Comparison of ENCODE assay signal across 17 cellular contexts in the genomic region with DNA sequence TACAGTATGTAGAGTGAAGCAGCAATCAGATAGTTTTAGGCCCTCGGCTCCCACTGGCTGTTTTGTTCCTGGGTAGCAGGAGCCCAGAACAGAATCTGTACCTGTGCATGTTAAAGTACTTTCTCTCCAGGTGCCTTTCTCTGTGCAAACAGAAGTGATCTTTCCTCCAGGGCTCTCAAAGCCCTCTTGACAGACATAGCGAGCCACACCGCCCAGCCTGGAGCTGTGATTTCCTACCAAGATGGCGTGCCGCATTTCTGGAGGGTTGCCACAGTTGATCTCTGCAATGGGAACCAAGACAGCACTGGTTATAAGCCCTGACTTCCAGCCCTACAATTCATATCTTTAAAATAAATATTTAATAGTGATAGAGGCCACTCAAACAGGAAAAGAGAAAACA.
"Had no signal": no experiment of that assay in that cellular context is flagged by ENCODE, and none has a peak within 500 bp of the region (broad histone marks: within the 10 kb centered on the region; RNA-seq: fewer than 3 reads in every experiment).

No MANE protein-coding gene starts in this region.

- H3K4me1 ChIP-seq: gastrocnemius medialis, heart right ventricle, tibial artery, vagina had no signal

- FAIRE-seq: endometrium, islet of Langerhans, small intestine had no signal

- DNase-seq: effector memory CD4-positive, alpha-beta T cell; gastrocnemius medialis; heart right ventricle; hypothalamus; kidney glomerular epithelial cell; natural killer cell; ovary; right cardiac atrium; small intestine; stimulated activated CD4-positive, alpha-beta T cell treated with anti-CD3 and anti-CD28 coated beads, Interleukin-12 subunit alpha, Interleukin-12 subunit beta, amount 100 ng/mL, for 4 hours; stimulated activated naive CD4-positive, alpha-beta T cell treated with Interleukin-2 at 50 U/mL for 16 hours; tibial artery had no signal

- H3K36me3 ChIP-seq: gastrocnemius medialis, ovary, vagina had no signal

- ATAC-seq: esophagus mucosa, gastrocnemius medialis, heart right ventricle, natural killer cell, right cardiac atrium had no signal

- H3K9me3 ChIP-seq: gastrocnemius medialis, heart right ventricle, ovary, tibial artery, upper lobe of left lung, vagina had no signal

- H3K27me3 ChIP-seq: gastrocnemius medialis, heart right ventricle, ovary, tibial artery, upper lobe of left lung, vagina had no signal

- H3K4me3 ChIP-seq: gastrocnemius medialis, heart right ventricle, ovary, tibial artery, upper lobe of left lung, vagina had no signal

- H3K27ac ChIP-seq: gastrocnemius medialis, heart right ventricle, ovary, tibial artery, upper lobe of left lung, vagina had no signal
